Comparison of ENCODE assay signal across 9 cellular contexts in genomic region chr16:81797443-81797842, GRCh38. TPM values are rescaled to one million over a fixed set of nuclear protein-coding genes. Genes with fewer than 3 reads are reported as not detected.
DNase-seq lines count a peak whose midpoint lies in the region; ATAC-seq and FAIRE-seq lines count a peak whose summit lies in the region.
"Had no signal": no experiment of that assay in that cellular context is flagged by ENCODE, and none has a peak within 500 bp of the region (broad histone marks: within the 10 kb centered on the region; RNA-seq: fewer than 3 reads in every experiment).

No MANE protein-coding gene starts in this region.

- CTCF ChIA-PET in activated CD8-positive, alpha-beta memory T cell treated with anti-CD3 and anti-CD28 coated beads, Interleukin-2, amount 10 ng/mL, durations not matched to agents 7 days and 5 days (lab: Charles Lee): interaction anchor here (1.0 to 2.3 kb wide), 4 partner anchors 17 to 78 kb away, joined by 3 to 18 read pairs (median 7); no protein-coding TSS in a partner anchor

- H3K4me3 Mint-ChIP-seq in activated CD8-positive, alpha-beta memory T cell treated with anti-CD3 and anti-CD28 coated beads, Interleukin-2, amount 10 ng/mL, durations not matched to agents 7 days and 5 days: no peak overlapping the region

- peak overlapping the region; percentile 45 to 53 for H3K27ac ChIP-seq in small intestine (ENCODE audit: low read depth in 1 of 2, low read length in 1 of 2)
- H3K27ac ChIP-seq: parathyroid adenoma had no signal

- peak overlapping the region; percentile 96 for H3K27ac Mint-ChIP-seq in activated CD8-positive, alpha-beta memory T cell treated with anti-CD3 and anti-CD28 coated beads, Interleukin-2, amount 10 ng/mL, durations not matched to agents 7 days and 5 days

- no peaks in the 10 kb centered on the region for H3K9me3 ChIP-seq in small intestine (ENCODE audit: control insufficient read depth, low read depth)

- WGBS in small intestine, 3 donors: 60 to 76% (median 68%) methylated on average over 6 of the region's 6 CpGs

- H3K27me3 Mint-ChIP-seq in activated CD8-positive, alpha-beta memory T cell treated with anti-CD3 and anti-CD28 coated beads, Interleukin-2, amount 10 ng/mL, durations not matched to agents 7 days and 5 days: no peaks in the 10 kb centered on the region

- H3K9me3 Mint-ChIP-seq in activated CD8-positive, alpha-beta memory T cell treated with anti-CD3 and anti-CD28 coated beads, Interleukin-2, amount 10 ng/mL, durations not matched to agents 7 days and 5 days (ENCODE audit: low read depth): no peaks in the 10 kb centered on the region

- DNase-seq in activated CD8-positive, alpha-beta memory T cell treated with anti-CD3 and anti-CD28 coated beads, Interleukin-2, amount 10 ng/mL, durations not matched to agents 7 days and 5 days: peak; percentile 69
- DNase-seq in activated CD8-positive, alpha-beta memory T cell treated with anti-CD3 and anti-CD28 coated beads, Interleukin-2, amount 50 U/mL, for 4 hours: no peak
- DNase-seq in SIG-M5 (lab: John Stamatoyannopoulos, UW) (peak; percentile 32), small intestine (no peak), NCI-H2081 (lab: John Stamatoyannopoulos, UW) (no peak), NCI-H526 (lab: John Stamatoyannopoulos, UW) (no peak), NCI-H146 (lab: John Stamatoyannopoulos, UW) (no peak)

- H3K4me3 ChIP-seq in small intestine (ENCODE audit: low read depth in 1 of 2, low read length in 2 of 2): no peak overlapping the region

- no peaks in the 10 kb centered on the region for H3K4me1 ChIP-seq in small intestine (ENCODE audit: control insufficient read depth in 2 of 2, insufficient read depth in 1 of 2, low read depth in 1 of 2, low read length in 1 of 2)
- H3K4me1 ChIP-seq: parathyroid adenoma had no signal

- no peak for FAIRE-seq in small intestine (lab: Jason Lieb, UNC)

- H3K4me1 Mint-ChIP-seq in activated CD8-positive, alpha-beta memory T cell treated with anti-CD3 and anti-CD28 coated beads, Interleukin-2, amount 10 ng/mL, durations not matched to agents 7 days and 5 days: peaks cover 52% of the 10 kb centered on the region

- ATAC-seq in activated CD8-positive, alpha-beta memory T cell treated with anti-CD3 and anti-CD28 coated beads, Interleukin-2, amount 10 ng/mL, durations not matched to agents 7 days and 5 days: peak; percentile 38
- ATAC-seq in HG02970 (IDR thresholded peaks at IDR 0.05; ENCODE audit: low FRiP score, unreplicated experiment): peak; percentile 47

- H3K36me3 Mint-ChIP-seq in activated CD8-positive, alpha-beta memory T cell treated with anti-CD3 and anti-CD28 coated beads, Interleukin-2, amount 10 ng/mL, durations not matched to agents 7 days and 5 days: peaks cover 34% of the 10 kb centered on the region

- H3K36me3 ChIP-seq in small intestine (ENCODE audit: control insufficient read depth in 2 of 2, insufficient read depth in 2 of 2, low read length in 2 of 2): no peaks in the 10 kb centered on the region

- no peaks in the 10 kb centered on the region for H3K27me3 ChIP-seq in small intestine (ENCODE audit: control insufficient read depth in 2 of 2, insufficient read depth in 2 of 2, low read length in 2 of 2)

RNA-seq across cellular contexts. Expression of gene PLCG2, which starts 18.4 kb away (rescaled TPM):
- 10 to 100 TPM; 62.5 to 80.2 TPM for total RNA-seq in activated CD8-positive, alpha-beta memory T cell treated with anti-CD3 and anti-CD28 coated beads, Interleukin-2, amount 10 ng/mL, durations not matched to agents 7 days and 5 days
- 10 to 100 TPM in 2 of 3 donors, 1 to 10 TPM in 1; 8.4 to 27.5 (median 10.3) TPM for polyA plus RNA-seq in small intestine

Comparison
In these comparisons a context has a peak if more than half of its experiments do, and no peak if none do; other contexts are left out.
1. DNase-seq: peak in activated CD8-positive, alpha-beta memory T cell treated with anti-CD3 and anti-CD28 coated beads, Interleukin-2, amount 10 ng/mL, durations not matched to agents 7 days and 5 days (single experiment) and SIG-M5 (single experiment); none in activated CD8-positive, alpha-beta memory T cell treated with anti-CD3 and anti-CD28 coated beads, Interleukin-2, amount 50 U/mL, for 4 hours (single experiment), small intestine (single experiment), NCI-H2081 (0 of 2), NCI-H526 (0 of 2) and NCI-H146 (single experiment).